Comparison of ENCODE assay signal across 1 cellular context in the genomic region with DNA sequence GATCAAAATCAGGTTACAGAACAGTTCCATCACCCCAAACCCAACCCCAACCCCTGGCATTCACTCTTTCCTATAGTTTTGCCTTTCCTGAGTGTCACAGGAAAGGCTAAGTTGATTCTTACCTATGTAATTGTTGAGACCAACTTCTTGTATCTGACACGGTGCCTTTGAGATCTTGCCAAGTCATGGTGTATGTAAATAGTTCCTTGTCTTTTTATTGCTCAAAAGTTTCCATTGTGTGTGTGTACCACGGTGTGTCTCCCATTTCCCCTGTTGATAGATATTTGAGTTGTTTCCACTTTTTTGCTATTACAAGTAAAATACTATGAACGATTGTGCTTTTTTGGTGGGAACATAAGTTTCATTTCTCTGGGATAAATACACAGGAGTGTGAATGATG.
TF ChIP-seq lines count a peak whose summit lies in the region.

No MANE protein-coding gene starts in this region.

TF ChIP-seq in GM12878, 131 proteins besides CTCF, POLR2A, EP300 and RAD21 (continued from another document):
- TF ChIP-seq E4F1 (IDR thresholded peaks at IDR 0.05; ENCODE audit: borderline replicate concordance, partially characterized antibody) (no peak), MTA3 (IDR thresholded peaks at IDR 0.05; ENCODE audit: borderline replicate concordance, low read length) (no peak), POU2F2 (IDR thresholded peaks at IDR 0.05; ENCODE audit: borderline replicate concordance, low read depth, low read length) (no peak), ASH2L (IDR thresholded peaks at IDR 0.05; ENCODE audit: borderline replicate concordance, low read depth) (no peak), STAT1 (conservative IDR thresholded peaks at IDR 0.05) (no peak), SIX5 (IDR thresholded peaks at IDR 0.05; ENCODE audit: low read depth, low read length, severe bottlenecking) (no peak), RCOR1 (conservative IDR thresholded peaks at IDR 0.05; ENCODE audit: low read depth, low read length) (no peak), RFX5 (IDR thresholded peaks at IDR 0.05; ENCODE audit: low read depth, low read length) (no peak), TCF7 (IDR thresholded peaks at IDR 0.05; ENCODE audit: borderline replicate concordance) (no peak), LARP7 (IDR thresholded peaks at IDR 0.05) (no peak), BCL11A (IDR thresholded peaks at IDR 0.05; ENCODE audit: low read depth, low read length) (no peak)
- TF ChIP-seq, protein P1, sequence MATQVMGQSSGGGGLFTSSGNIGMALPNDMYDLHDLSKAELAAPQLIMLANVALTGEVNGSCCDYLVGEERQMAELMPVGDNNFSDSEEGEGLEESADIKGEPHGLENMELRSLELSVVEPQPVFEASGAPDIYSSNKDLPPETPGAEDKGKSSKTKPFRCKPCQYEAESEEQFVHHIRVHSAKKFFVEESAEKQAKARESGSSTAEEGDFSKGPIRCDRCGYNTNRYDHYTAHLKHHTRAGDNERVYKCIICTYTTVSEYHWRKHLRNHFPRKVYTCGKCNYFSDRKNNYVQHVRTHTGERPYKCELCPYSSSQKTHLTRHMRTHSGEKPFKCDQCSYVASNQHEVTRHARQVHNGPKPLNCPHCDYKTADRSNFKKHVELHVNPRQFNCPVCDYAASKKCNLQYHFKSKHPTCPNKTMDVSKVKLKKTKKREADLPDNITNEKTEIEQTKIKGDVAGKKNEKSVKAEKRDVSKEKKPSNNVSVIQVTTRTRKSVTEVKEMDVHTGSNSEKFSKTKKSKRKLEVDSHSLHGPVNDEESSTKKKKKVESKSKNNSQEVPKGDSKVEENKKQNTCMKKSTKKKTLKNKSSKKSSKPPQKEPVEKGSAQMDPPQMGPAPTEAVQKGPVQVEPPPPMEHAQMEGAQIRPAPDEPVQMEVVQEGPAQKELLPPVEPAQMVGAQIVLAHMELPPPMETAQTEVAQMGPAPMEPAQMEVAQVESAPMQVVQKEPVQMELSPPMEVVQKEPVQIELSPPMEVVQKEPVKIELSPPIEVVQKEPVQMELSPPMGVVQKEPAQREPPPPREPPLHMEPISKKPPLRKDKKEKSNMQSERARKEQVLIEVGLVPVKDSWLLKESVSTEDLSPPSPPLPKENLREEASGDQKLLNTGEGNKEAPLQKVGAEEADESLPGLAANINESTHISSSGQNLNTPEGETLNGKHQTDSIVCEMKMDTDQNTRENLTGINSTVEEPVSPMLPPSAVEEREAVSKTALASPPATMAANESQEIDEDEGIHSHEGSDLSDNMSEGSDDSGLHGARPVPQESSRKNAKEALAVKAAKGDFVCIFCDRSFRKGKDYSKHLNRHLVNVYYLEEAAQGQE (IDR thresholded peaks at IDR 0.05; ENCODE audit: low read depth, low read length), result no peak
- TF ChIP-seq, protein P2, sequence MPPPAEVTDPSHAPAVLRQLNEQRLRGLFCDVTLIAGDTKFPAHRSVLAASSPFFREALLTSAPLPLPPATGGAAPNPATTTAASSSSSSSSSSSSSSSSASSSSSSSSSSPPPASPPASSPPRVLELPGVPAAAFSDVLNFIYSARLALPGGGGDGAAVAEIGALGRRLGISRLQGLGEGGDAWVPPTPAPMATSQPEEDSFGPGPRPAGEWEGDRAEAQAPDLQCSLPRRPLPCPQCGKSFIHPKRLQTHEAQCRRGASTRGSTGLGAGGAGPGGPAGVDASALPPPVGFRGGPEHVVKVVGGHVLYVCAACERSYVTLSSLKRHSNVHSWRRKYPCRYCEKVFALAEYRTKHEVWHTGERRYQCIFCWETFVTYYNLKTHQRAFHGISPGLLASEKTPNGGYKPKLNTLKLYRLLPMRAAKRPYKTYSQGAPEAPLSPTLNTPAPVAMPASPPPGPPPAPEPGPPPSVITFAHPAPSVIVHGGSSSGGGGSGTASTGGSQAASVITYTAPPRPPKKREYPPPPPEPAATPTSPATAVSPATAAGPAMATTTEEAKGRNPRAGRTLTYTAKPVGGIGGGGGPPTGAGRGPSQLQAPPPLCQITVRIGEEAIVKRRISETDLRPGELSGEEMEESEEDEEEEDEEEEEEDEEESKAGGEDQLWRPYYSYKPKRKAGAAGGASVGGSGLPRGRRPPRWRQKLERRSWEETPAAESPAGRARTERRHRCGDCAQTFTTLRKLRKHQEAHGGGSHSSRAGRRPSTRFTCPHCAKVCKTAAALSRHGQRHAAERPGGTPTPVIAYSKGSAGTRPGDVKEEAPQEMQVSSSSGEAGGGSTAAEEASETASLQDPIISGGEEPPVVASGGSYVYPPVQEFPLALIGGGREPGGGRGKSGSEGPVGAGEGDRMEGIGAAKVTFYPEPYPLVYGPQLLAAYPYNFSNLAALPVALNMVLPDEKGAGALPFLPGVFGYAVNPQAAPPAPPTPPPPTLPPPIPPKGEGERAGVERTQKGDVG (CRISPR knock-in tag; IDR thresholded peaks at IDR 0.05), result no peak
TF ChIP-seq in GM12878: peak in this region for 0.
